29 cellular contexts compared by ENCODE assay signal in genomic region chr10:123788981-123789380, GRCh38.
"Had no signal": no experiment of that assay in that cellular context is flagged by ENCODE, and none has a peak within 500 bp of the region (broad histone marks: within the 10 kb centered on the region; RNA-seq: fewer than 3 reads in every experiment).

No MANE protein-coding gene starts in this region.

- H3K36me3 Mint-ChIP-seq: mesothelial cell of epicardium; stimulated activated naive B cell treated with anti-CD40 and anti-IgM and Interleukin-4, amounts not matched to agents 10 μg/mL and 1 μg/mL and 100 μg/mL, for 72 hours had no signal

- H3K4me1 Mint-ChIP-seq: mesothelial cell of epicardium; naive thymus-derived CD4-positive, alpha-beta T cell; nephron; stimulated activated naive B cell treated with anti-CD40 and anti-IgM and Interleukin-4, amounts not matched to agents 10 μg/mL and 1 μg/mL and 100 μg/mL, for 72 hours had no signal

- DNase-seq: cerebellar nuclear complex; dermis blood vessel endothelial cell; effector memory CD8-positive, alpha-beta T cell; erythroblast; hypothalamus; kidney; mesenchymal stem cell; mucosa of descending colon; naive thymus-derived CD4-positive, alpha-beta T cell; nucleus accumbens; ovary; posterior cingulate gyrus; retina; right lobe of liver; small intestine; stimulated activated CD4-positive, alpha-beta T cell treated with anti-CD3 and anti-CD28 coated beads, Interleukin-15, amount 100 ng/mL, for 24 hours; stimulated activated CD4-positive, alpha-beta T cell treated with anti-CD3 and anti-CD28 coated beads, Interleukin-2, amount 100 ng/mL, for 48 hours; stimulated activated naive B cell treated with anti-CD40 and anti-IgM and Interleukin-4, amounts not matched to agents 10 μg/mL and 1 μg/mL and 100 μg/mL, for 72 hours; upper lobe of right lung; uterus had no signal

- H3K4me1 ChIP-seq: right lobe of liver, upper lobe of right lung, uterus had no signal

- H3K4me3 Mint-ChIP-seq: effector memory CD8-positive, alpha-beta T cell; mesothelial cell of epicardium; naive thymus-derived CD4-positive, alpha-beta T cell; nephron; stimulated activated naive B cell treated with anti-CD40 and anti-IgM and Interleukin-4, amounts not matched to agents 10 μg/mL and 1 μg/mL and 100 μg/mL, for 72 hours; stimulated activated naive CD8-positive, alpha-beta T cell treated with anti-CD3 and anti-CD28 coated beads, Interleukin-15, Interleukin-2, amounts not matched to agents 100 ng/mL and 50 ng/mL, for 24 hours had no signal

- H3K27me3 ChIP-seq: ovary, right lobe of liver, tibial nerve, upper lobe of right lung, uterus had no signal

- H3K27ac ChIP-seq: ovary, right lobe of liver, thoracic aorta, tibial nerve, upper lobe of right lung, uterus had no signal

- FAIRE-seq: colon, endometrium, frontal cortex, kidney, small intestine had no signal

- H3K9me3 ChIP-seq: ovary, right lobe of liver, thoracic aorta, upper lobe of right lung, uterus had no signal

- H3K4me3 ChIP-seq: mucosa of descending colon, ovary, right lobe of liver, thoracic aorta, tibial nerve, upper lobe of right lung, uterus had no signal

- ATAC-seq: effector memory CD8-positive, alpha-beta T cell; left lobe of liver; mucosa of descending colon; naive thymus-derived CD4-positive, alpha-beta T cell; right lobe of liver; stimulated activated naive B cell treated with anti-CD40 and anti-IgM and Interleukin-4, amounts not matched to agents 10 μg/mL and 1 μg/mL and 100 μg/mL, for 72 hours; upper lobe of right lung had no signal

- H3K36me3 ChIP-seq: ovary, right lobe of liver, upper lobe of right lung, uterus had no signal

- H3K27ac Mint-ChIP-seq: effector memory CD8-positive, alpha-beta T cell; mesothelial cell of epicardium; nephron; stimulated activated naive B cell treated with anti-CD40 and anti-IgM and Interleukin-4, amounts not matched to agents 10 μg/mL and 1 μg/mL and 100 μg/mL, for 72 hours; stimulated activated naive CD8-positive, alpha-beta T cell treated with anti-CD3 and anti-CD28 coated beads, Interleukin-15, Interleukin-2, amounts not matched to agents 100 ng/mL and 50 ng/mL, for 24 hours had no signal
